Comparison of ENCODE assay signal across 8 cellular contexts in the genomic region with DNA sequence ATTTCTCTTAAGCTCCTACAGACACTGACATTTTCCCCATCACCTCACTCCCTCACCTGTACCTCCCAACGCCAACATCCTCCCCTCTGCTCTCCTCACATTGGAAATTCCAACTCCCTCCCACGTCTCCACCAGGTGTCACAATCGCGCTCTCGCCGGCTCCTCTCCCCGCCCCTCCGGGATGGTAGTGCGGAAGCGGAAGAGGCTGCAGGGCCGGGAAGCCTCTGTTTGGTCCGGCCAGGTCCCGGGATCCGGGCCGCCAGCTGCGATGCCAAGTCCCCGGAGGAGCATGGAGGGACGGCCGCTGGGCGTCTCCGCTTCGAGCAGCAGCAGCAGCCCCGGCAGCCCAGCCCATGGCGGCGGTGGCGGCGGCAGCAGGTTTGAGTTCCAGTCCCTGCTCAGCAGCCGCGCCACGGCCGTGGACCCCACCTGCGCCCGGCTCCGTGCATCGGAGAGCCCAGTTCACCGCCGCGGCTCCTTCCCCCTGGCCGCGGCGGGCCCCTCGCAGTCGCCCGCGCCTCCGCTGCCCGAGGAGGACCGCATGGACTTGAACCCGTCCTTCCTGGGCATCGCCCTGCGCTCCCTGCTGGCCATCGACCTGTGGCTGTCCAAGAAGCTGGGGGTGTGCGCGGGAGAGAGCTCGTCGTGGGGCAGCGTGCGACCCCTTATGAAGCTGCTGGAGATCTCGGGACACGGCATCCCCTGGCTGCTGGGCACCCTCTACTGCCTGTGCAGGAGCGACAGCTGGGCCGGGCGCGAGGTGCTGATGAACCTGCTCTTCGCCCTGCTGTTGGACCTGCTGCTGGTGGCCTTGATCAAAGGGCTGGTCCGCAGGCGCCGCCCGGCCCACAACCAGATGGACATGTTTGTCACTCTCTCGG. TPM values are rescaled to one million over a fixed set of nuclear protein-coding genes. Genes with fewer than 3 reads are reported as not detected.
DNase-seq lines count a peak whose midpoint lies in the region; ATAC-seq and TF ChIP-seq lines count a peak whose summit lies in the region.

TSS of gene PLPP6 (plus strand) at position 187 of the 881 bp plus-strand sequence. CDS start at position 269, 82 bp downstream.

- TF ChIP-seq CTCF in ascending aorta (IDR thresholded peaks at IDR 0.05) = peak; percentile 33 to 67 (median 45)

- H3K9me3 ChIP-seq in ascending aorta = no peaks in the 10 kb centered on the region
- H3K9me3 ChIP-seq in right cardiac atrium (ENCODE audit: control insufficient read depth, low read length) = no peaks in the 10 kb centered on the region

- H3K4me3 ChIP-seq in ascending aorta (peak within 1 kb of the TSS; percentile 66 to 86), right cardiac atrium (ENCODE audit: low read length) (peak within 1 kb of the TSS; percentile 82)

- intact Hi-C loops in ascending aorta (cut with DNase I) = loop anchor here (1.0 to 10.0 kb wide), 6 partner anchors 17 to 1352 kb away; partner anchors contain the start of genes AK3, CDC37L1, GLIS3 and JAK2
- intact Hi-C loops in right cardiac atrium (cut with DNase I) = loop anchor here in 1 of 4 donors (10.0 kb wide), 1 partner anchor 72 kb away; no protein-coding TSS in a partner anchor

- H3K27ac ChIP-seq in ascending aorta (peak within 1 kb of the TSS; percentile 82 to 87), right cardiac atrium (ENCODE audit: low read length) (peak within 1 kb of the TSS; percentile 58)

- ATAC-seq in HG02763 (IDR thresholded peaks at IDR 0.05; ENCODE audit: unreplicated experiment) (peak; percentile 85), right cardiac atrium (peak; percentile 95 to 96)

- WGBS in right cardiac atrium = 4% methylated on average over 70 of the region's 70 CpGs

- H3K27me3 Mint-ChIP-seq in T-helper 1 cell treated with Interleukin-12 subunit alpha and Interleukin-12 subunit beta and Interleukin-4 antibody, amounts not matched to agents 30 μg/mL and 1 μg/mL, for 36 hours (ENCODE audit: low read depth) = peaks cover 8% of the 10 kb centered on the region

- peak within 1 kb of the TSS; percentile 90 for H3K4me3 Mint-ChIP-seq in T-helper 1 cell treated with Interleukin-12 subunit alpha and Interleukin-12 subunit beta and Interleukin-4 antibody, amounts not matched to agents 30 μg/mL and 1 μg/mL, for 36 hours

- DNase-seq in NCI-H1417 (lab: John Stamatoyannopoulos, UW) (peak; percentile 77 to 87 (median 85)), ascending aorta (ENCODE audit: low spot score in 2 of 2) (peak; percentile 59 to 95), right cardiac atrium (peak; percentile 90 to 95 (median 94)), putamen (ENCODE audit: low spot score) (peak; percentile 87), KG1 (lab: John Stamatoyannopoulos, UW) (no peak)

- H3K9me3 Mint-ChIP-seq in T-helper 1 cell treated with Interleukin-12 subunit alpha and Interleukin-12 subunit beta and Interleukin-4 antibody, amounts not matched to agents 30 μg/mL and 1 μg/mL, for 36 hours = no peaks in the 10 kb centered on the region

- peaks cover 7 to 16% of the 10 kb centered on the region in 2 donors for H3K4me1 ChIP-seq in ascending aorta
- H3K4me1 ChIP-seq in right cardiac atrium (ENCODE audit: control insufficient read depth, insufficient read depth, low read length) = peaks cover 4% of the 10 kb centered on the region

- peaks cover 4% of the 10 kb centered on the region for H3K36me3 Mint-ChIP-seq in T-helper 1 cell treated with Interleukin-12 subunit alpha and Interleukin-12 subunit beta and Interleukin-4 antibody, amounts not matched to agents 30 μg/mL and 1 μg/mL, for 36 hours (ENCODE audit: low read depth)

- peak within 1 kb of the TSS; percentile 79 for H3K27ac Mint-ChIP-seq in T-helper 1 cell treated with Interleukin-12 subunit alpha and Interleukin-12 subunit beta and Interleukin-4 antibody, amounts not matched to agents 30 μg/mL and 1 μg/mL, for 36 hours

- H3K36me3 ChIP-seq in ascending aorta = no peaks in the 10 kb centered on the region

- peaks cover 50% of the 10 kb centered on the region for H3K4me1 Mint-ChIP-seq in T-helper 1 cell treated with Interleukin-12 subunit alpha and Interleukin-12 subunit beta and Interleukin-4 antibody, amounts not matched to agents 30 μg/mL and 1 μg/mL, for 36 hours (ENCODE audit: low read depth)

- peak; percentile 89 for TF ChIP-seq POLR2A in GM15510 (IDR thresholded peaks at IDR 0.05; ENCODE audit: borderline replicate concordance, extremely low read depth, insufficient read length)

- H3K27me3 ChIP-seq in ascending aorta (no peaks in the 10 kb centered on the region), right cardiac atrium (ENCODE audit: control insufficient read depth, insufficient read depth) (no peaks in the 10 kb centered on the region)

RNA-seq across cellular contexts. Expression of gene PLPP6, which starts in this region (rescaled TPM):
- 19.2 TPM for total RNA-seq in ascending aorta
- 1 to 10 TPM; 3.4 to 4.5 (median 3.8) TPM for total RNA-seq in right cardiac atrium
- 2.1 TPM for polyA plus RNA-seq in right cardiac atrium
